Comparison of ENCODE assay signal across 8 cellular contexts in genomic region chr5:53482717-53483638, GRCh38. TPM values are rescaled to one million over a fixed set of nuclear protein-coding genes. Genes with fewer than 3 reads are reported as not detected.
DNase-seq lines count a peak whose midpoint lies in the region; ATAC-seq and TF ChIP-seq lines count a peak whose summit lies in the region.

No MANE protein-coding gene starts in this region.

- H3K9me3 ChIP-seq in HUES64 (ENCODE audit: insufficient read depth, low read depth, low read length): no peaks in the 10 kb centered on the region
- H3K9me3 ChIP-seq in parathyroid adenoma (ENCODE audit: control insufficient read depth, low read length): no peaks in the 10 kb centered on the region

- ATAC-seq in HG03521 (IDR thresholded peaks at IDR 0.05; ENCODE audit: unreplicated experiment): no peak
- no peak for ATAC-seq in HG03175 (IDR thresholded peaks at IDR 0.05; ENCODE audit: unreplicated experiment)

- 30% methylated on average over 34 of the region's 35 CpGs for WGBS in HUES64

- CTCF ChIA-PET in activated naive CD4-positive, alpha-beta T cell treated with anti-CD3 and anti-CD28 coated beads for 36 hours (lab: Charles Lee): interaction anchor here (0.7 to 1.7 kb wide), 2 partner anchors 64 to 733 kb away, joined by 3 to 4 read pairs; no protein-coding TSS in a partner anchor

- H3K9ac ChIP-seq in HUES64 (ENCODE audit: low read depth, low read length) (peak overlapping the region; percentile 83), parathyroid adenoma (no peak overlapping the region)

- peak overlapping the region; percentile 82; the same call in 1 of the 2 replicates for H3K27ac ChIP-seq in HUES64 (ENCODE audit: low read depth, low read length)
- H3K27ac ChIP-seq in parathyroid adenoma: no peak overlapping the region

- H3K4me2 ChIP-seq in parathyroid adenoma (ENCODE audit: low read length): peak overlapping the region; percentile 64

- H3K79me2 ChIP-seq in parathyroid adenoma: no peaks in the 10 kb centered on the region

- H3K27ac Mint-ChIP-seq in activated naive CD4-positive, alpha-beta T cell treated with anti-CD3 and anti-CD28 coated beads for 36 hours: no peak overlapping the region

- H3K27me3 ChIP-seq in HUES64 (ENCODE audit: insufficient read depth, low read length) (no peaks in the 10 kb centered on the region), parathyroid adenoma (ENCODE audit: control insufficient read depth, insufficient read depth, low read length) (no peaks in the 10 kb centered on the region)

- H3K36me3 Mint-ChIP-seq in activated naive CD4-positive, alpha-beta T cell treated with anti-CD3 and anti-CD28 coated beads for 36 hours (ENCODE audit: low read depth): no peaks in the 10 kb centered on the region

- no peak for TF ChIP-seq CTCF in parathyroid adenoma (IDR thresholded peaks at IDR 0.05)

- DNase-seq in EH (ENCODE audit: low read depth) (peak; percentile 42), cardiac septum (ENCODE audit: low spot score) (peak; percentile 78), SKM-1 (lab: John Stamatoyannopoulos, UW; ENCODE audit: unreplicated experiment) (no peak)
- DNase-seq in activated naive CD4-positive, alpha-beta T cell treated with anti-CD3 and anti-CD28 coated beads for 36 hours: peak; percentile 36

- H3K4me1 ChIP-seq in HUES64 (ENCODE audit: insufficient read depth, low read length) (peaks cover 9% of the 10 kb centered on the region; the same call in 1 of the 2 replicates), parathyroid adenoma (no peaks in the 10 kb centered on the region)

- H3K36me3 ChIP-seq in HUES64 (ENCODE audit: insufficient read depth, low read length) (peaks cover 47% of the 10 kb centered on the region), parathyroid adenoma (ENCODE audit: control insufficient read depth, insufficient read depth, low read length) (no peaks in the 10 kb centered on the region)

- intact Hi-C loops in activated naive CD4-positive, alpha-beta T cell treated with anti-CD3 and anti-CD28 coated beads for 36 hours (cut with micrococcal nuclease): loop anchor here (1.0 to 5.0 kb wide), 3 partner anchors 509 to 934 kb away; no protein-coding TSS in a partner anchor
- intact Hi-C loops in cardiac septum (cut with DNase I): loop anchor here (5.0 kb wide), 3 partner anchors 79 to 509 kb away; partner anchors contain the start of gene NDUFS4

- H3K4me3 ChIP-seq in HUES64 (ENCODE audit: low read length): peak overlapping the region; percentile 80
- H3K4me3 ChIP-seq in parathyroid adenoma (ENCODE audit: low read depth, low read length): peak overlapping the region; percentile 71

- H2AFZ ChIP-seq in parathyroid adenoma: peak overlapping the region; percentile 63

- H3K9me3 Mint-ChIP-seq in activated naive CD4-positive, alpha-beta T cell treated with anti-CD3 and anti-CD28 coated beads for 36 hours: no peaks in the 10 kb centered on the region

- H3K4me1 Mint-ChIP-seq in activated naive CD4-positive, alpha-beta T cell treated with anti-CD3 and anti-CD28 coated beads for 36 hours (ENCODE audit: low read depth): peaks cover 15% of the 10 kb centered on the region

- peak overlapping the region; percentile 76 for H3K4me3 Mint-ChIP-seq in activated naive CD4-positive, alpha-beta T cell treated with anti-CD3 and anti-CD28 coated beads for 36 hours

- peaks cover 34% of the 10 kb centered on the region for H3K27me3 Mint-ChIP-seq in activated naive CD4-positive, alpha-beta T cell treated with anti-CD3 and anti-CD28 coated beads for 36 hours (ENCODE audit: low read depth)

RNA-seq across cellular contexts. Expression of gene FST, which starts 2.5 kb away (rescaled TPM):
- 154 TPM for polyA plus RNA-seq in HUES64 (2013, experiment 1 of 2)
- 147 TPM for polyA plus RNA-seq in HUES64 (2013, experiment 2 of 2)
- under 1 TPM in 1 of 2 experiments, not detected in 1; 0.36 TPM for total RNA-seq in activated naive CD4-positive, alpha-beta T cell treated with anti-CD3 and anti-CD28 coated beads for 36 hours
- total RNA-seq in cardiac septum: 1.9 TPM
